ENCODE assay signal across 1 cellular context in the genomic region with DNA sequence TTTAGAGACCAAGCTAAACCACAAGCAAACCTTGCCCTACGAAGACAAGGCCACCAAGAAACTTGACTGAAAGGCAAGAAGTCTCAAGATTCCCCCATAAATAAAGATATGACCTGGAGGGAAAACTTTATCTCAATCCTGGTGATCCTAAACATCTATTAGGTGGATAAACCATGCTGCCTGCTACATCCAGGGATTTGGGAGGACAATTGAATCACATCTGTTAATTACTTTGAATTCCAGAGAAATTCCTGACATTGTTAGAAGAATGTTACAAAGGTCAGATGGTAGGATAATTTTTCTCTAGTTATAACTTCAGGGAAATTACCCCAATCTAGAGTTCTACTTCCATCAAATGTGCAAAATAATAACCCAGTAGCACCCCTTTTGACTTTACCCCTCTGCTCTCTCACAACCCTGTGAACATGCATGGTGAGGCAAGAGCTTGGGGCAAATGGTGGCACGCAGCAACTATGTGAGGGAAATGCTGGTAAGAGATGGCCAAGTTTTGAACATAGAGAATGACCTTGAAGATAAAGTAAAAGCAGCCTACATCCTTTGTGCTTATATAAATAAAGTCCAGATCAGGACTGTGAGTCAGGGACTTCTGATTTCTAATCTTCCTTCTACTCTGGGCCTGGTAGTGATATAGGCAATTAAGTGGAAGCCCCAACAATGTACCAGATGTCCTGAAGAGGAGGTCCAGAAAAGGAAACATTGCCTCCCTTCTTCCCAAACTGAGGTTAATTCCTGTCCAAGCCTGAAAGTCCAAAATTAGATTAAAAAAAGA.
TF ChIP-seq lines count a peak whose summit lies in the region.

No MANE protein-coding gene starts in this region.

TF ChIP-seq in GM23338, 12 proteins besides CTCF, POLR2A, EP300 and RAD21:
- TF ChIP-seq, protein P1, sequence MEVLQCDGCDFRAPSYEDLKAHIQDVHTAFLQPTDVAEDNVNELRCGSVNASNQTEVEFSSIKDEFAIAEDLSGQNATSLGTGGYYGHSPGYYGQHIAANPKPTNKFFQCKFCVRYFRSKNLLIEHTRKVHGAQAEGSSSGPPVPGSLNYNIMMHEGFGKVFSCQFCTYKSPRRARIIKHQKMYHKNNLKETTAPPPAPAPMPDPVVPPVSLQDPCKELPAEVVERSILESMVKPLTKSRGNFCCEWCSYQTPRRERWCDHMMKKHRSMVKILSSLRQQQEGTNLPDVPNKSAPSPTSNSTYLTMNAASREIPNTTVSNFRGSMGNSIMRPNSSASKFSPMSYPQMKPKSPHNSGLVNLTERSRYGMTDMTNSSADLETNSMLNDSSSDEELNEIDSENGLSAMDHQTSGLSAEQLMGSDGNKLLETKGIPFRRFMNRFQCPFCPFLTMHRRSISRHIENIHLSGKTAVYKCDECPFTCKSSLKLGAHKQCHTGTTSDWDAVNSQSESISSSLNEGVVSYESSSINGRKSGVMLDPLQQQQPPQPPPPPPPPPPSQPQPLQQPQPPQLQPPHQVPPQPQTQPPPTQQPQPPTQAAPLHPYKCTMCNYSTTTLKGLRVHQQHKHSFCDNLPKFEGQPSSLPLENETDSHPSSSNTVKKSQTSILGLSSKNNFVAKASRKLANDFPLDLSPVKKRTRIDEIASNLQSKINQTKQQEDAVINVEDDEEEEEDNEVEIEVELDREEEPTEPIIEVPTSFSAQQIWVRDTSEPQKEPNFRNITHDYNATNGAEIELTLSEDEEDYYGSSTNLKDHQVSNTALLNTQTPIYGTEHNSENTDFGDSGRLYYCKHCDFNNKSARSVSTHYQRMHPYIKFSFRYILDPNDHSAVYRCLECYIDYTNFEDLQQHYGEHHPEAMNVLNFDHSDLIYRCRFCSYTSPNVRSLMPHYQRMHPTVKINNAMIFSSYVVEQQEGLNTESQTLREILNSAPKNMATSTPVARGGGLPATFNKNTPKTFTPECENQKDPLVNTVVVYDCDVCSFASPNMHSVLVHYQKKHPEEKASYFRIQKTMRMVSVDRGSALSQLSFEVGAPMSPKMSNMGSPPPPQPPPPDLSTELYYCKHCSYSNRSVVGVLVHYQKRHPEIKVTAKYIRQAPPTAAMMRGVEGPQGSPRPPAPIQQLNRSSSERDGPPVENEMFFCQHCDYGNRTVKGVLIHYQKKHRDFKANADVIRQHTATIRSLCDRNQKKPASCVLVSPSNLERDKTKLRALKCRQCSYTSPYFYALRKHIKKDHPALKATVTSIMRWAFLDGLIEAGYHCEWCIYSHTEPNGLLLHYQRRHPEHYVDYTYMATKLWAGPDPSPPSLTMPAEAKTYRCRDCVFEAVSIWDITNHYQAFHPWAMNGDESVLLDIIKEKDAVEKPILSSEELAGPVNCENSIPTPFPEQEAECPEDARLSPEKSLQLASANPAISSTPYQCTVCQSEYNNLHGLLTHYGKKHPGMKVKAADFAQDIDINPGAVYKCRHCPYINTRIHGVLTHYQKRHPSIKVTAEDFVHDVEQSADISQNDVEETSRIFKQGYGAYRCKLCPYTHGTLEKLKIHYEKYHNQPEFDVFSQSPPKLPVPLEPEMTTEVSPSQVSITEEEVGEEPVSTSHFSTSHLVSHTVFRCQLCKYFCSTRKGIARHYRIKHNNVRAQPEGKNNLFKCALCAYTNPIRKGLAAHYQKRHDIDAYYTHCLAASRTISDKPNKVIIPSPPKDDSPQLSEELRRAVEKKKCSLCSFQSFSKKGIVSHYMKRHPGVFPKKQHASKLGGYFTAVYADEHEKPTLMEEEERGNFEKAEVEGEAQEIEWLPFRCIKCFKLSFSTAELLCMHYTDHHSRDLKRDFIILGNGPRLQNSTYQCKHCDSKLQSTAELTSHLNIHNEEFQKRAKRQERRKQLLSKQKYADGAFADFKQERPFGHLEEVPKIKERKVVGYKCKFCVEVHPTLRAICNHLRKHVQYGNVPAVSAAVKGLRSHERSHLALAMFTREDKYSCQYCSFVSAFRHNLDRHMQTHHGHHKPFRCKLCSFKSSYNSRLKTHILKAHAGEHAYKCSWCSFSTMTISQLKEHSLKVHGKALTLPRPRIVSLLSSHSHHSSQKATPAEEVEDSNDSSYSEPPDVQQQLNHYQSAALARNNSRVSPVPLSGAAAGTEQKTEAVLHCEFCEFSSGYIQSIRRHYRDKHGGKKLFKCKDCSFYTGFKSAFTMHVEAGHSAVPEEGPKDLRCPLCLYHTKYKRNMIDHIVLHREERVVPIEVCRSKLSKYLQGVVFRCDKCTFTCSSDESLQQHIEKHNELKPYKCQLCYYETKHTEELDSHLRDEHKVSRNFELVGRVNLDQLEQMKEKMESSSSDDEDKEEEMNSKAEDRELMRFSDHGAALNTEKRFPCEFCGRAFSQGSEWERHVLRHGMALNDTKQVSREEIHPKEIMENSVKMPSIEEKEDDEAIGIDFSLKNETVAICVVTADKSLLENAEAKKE (CRISPR knock-in tag; IDR thresholded peaks at IDR 0.05) = no peak
- TF ChIP-seq, protein P2, sequence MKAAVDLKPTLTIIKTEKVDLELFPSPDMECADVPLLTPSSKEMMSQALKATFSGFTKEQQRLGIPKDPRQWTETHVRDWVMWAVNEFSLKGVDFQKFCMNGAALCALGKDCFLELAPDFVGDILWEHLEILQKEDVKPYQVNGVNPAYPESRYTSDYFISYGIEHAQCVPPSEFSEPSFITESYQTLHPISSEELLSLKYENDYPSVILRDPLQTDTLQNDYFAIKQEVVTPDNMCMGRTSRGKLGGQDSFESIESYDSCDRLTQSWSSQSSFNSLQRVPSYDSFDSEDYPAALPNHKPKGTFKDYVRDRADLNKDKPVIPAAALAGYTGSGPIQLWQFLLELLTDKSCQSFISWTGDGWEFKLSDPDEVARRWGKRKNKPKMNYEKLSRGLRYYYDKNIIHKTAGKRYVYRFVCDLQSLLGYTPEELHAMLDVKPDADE (IDR thresholded peaks at IDR 0.05) = no peak
- TF ChIP-seq JUNB (IDR thresholded peaks at IDR 0.05; ENCODE audit: unreplicated experiment) = no peak
